ENCODE assay signal across 24 cellular contexts in the genomic region with DNA sequence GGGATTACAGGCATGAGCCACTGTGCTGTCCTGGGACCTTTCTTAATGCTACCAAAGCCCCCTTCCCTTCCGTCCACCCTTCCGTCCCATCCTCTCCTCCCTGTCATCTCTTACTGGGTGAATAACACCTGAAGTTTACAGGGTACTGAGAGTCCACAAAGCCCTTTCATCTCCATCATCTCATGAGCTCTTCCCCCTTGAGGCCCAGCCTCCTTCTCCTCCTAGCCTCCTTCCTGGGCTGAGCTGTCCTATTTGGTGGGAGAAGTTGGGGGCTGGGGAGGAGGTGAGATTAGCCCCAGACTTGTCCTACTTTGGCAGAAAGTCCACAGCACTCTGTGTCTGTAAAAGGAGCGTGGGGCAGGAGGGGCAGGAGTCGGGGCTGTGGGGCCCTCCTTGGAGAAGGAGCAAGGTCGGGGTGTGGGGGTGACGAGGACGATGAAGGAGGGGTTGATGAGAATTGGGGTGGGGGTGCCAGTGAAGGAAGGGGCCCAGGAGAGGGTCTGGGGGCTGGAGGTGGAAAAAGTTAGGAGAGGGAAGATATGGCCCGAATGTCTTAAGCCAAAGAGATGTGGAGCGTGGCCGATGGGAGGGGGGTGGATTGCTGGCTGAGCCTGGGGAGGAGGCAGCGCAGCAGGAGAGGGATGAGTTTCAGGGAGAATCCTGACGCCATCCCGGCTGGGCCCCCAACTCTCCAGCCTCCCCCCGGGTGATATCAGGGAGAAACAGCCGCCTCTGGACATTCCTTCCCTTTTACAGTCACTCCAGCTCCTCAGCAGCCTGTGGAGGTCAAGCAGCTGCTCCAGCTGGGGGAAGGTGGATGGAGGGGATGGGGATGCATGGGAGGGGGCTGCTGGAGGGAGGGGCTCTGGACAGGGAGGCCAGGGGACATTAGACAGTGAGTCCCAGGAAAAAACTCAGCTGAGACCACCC. TPM values are rescaled to one million over a fixed set of nuclear protein-coding genes. Genes with fewer than 3 reads are reported as not detected.
DNase-seq lines count a peak whose midpoint lies in the region; ATAC-seq and TF ChIP-seq lines count a peak whose summit lies in the region.
"Had no signal": no experiment of that assay in that cellular context is flagged by ENCODE, and none has a peak within 500 bp of the region (broad histone marks: within the 10 kb centered on the region; RNA-seq: fewer than 3 reads in every experiment).

No MANE protein-coding gene starts in this region.

- H3K27me3 ChIP-seq in ascending aorta (no peaks in the 10 kb centered on the region), gastroesophageal sphincter (no peaks in the 10 kb centered on the region), neural progenitor cell (peaks cover 5% of the 10 kb centered on the region), tibial artery (no peaks in the 10 kb centered on the region)
- H3K27me3 ChIP-seq: adrenal gland had no signal

- H3K27ac Mint-ChIP-seq in neural progenitor cell: no peak overlapping the region
- H3K27ac Mint-ChIP-seq: CD4-positive, CD25-positive, alpha-beta regulatory T cell had no signal

- no peaks in the 10 kb centered on the region for H4K20me1 ChIP-seq in neural progenitor cell (ENCODE audit: low read depth)

- H3K4me3 Mint-ChIP-seq in neural progenitor cell: peak overlapping the region; percentile 32
- H3K4me3 Mint-ChIP-seq: CD4-positive, CD25-positive, alpha-beta regulatory T cell had no signal

- TF ChIP-seq EP300 in gastroesophageal sphincter (IDR thresholded peaks at IDR 0.05): peak; percentile 47

- H3K9me3 ChIP-seq in ascending aorta (no peaks in the 10 kb centered on the region), gastroesophageal sphincter (peaks cover 0 to 4% (median 0%) of the 10 kb centered on the region in 3 donors), neural progenitor cell (ENCODE audit: low read depth) (no peaks in the 10 kb centered on the region), tibial artery (peaks cover 0 to 5% (median 0%) of the 10 kb centered on the region in 3 donors)
- H3K9me3 ChIP-seq: adrenal gland had no signal

- no peaks in the 10 kb centered on the region for H3K79me2 ChIP-seq in neural progenitor cell (ENCODE audit: low read depth)

- H3K36me3 Mint-ChIP-seq in neural progenitor cell: no peaks in the 10 kb centered on the region
- H3K36me3 Mint-ChIP-seq: CD4-positive, CD25-positive, alpha-beta regulatory T cell had no signal

- 21 to 28% methylated on average over 12 to 14 of the region's 15 CpGs for WGBS in gastroesophageal sphincter (ENCODE audit: low coverage in 1 of 2), 2 donors

- H3K9me3 Mint-ChIP-seq in neural progenitor cell: peaks cover 6% of the 10 kb centered on the region

- no peak overlapping the region for H2AFZ ChIP-seq in neural progenitor cell (replicated peaks)

- peaks cover 9% of the 10 kb centered on the region for H3K4me1 Mint-ChIP-seq in neural progenitor cell
- H3K4me1 Mint-ChIP-seq: CD4-positive, CD25-positive, alpha-beta regulatory T cell had no signal

- no peaks in the 10 kb centered on the region for H3K36me3 ChIP-seq in ascending aorta
- H3K36me3 ChIP-seq in gastroesophageal sphincter: no peaks in the 10 kb centered on the region
- no peaks in the 10 kb centered on the region for H3K36me3 ChIP-seq in neural progenitor cell
- H3K36me3 ChIP-seq in tibial artery: no peaks in the 10 kb centered on the region
- H3K36me3 ChIP-seq: adrenal gland had no signal

- peaks cover 4% of the 10 kb centered on the region for H3F3A ChIP-seq in neural progenitor cell (ENCODE audit: low read depth)

- intact Hi-C loops in ascending aorta (cut with DNase I) (loop anchor here (5.0 kb wide), 1 partner anchor 34 kb away; no protein-coding TSS in a partner anchor), tibial artery (cut with DNase I; ENCODE audit: low total_unique reads) (loop anchor here (5.0 kb wide), 1 partner anchor 34 kb away; no protein-coding TSS in a partner anchor)

- TF ChIP-seq CTCF in ascending aorta (IDR thresholded peaks at IDR 0.05) (no peak), gastroesophageal sphincter (IDR thresholded peaks at IDR 0.05) (no peak), neural progenitor cell (IDR thresholded peaks at IDR 0.05) (no peak), tibial artery (IDR thresholded peaks at IDR 0.05) (no peak)

- H3K27me3 Mint-ChIP-seq in neural progenitor cell (ENCODE audit: insufficient read depth, low read depth): peaks cover 6% of the 10 kb centered on the region

- peak; percentile 28 to 37 for TF ChIP-seq POLR2A in gastroesophageal sphincter (IDR thresholded peaks at IDR 0.05)

- DNase-seq in ascending aorta (ENCODE audit: low spot score in 2 of 2) (no peak), neural progenitor cell (ENCODE audit: low spot score) (no peak), tibial artery (peak in 1 of 2 donors; percentile 64), T-helper 9 cell (no peak)
- DNase-seq: activated CD4-positive, alpha-beta T cell treated with anti-CD3 and anti-CD28 coated beads for 48 hours; activated naive CD4-positive, alpha-beta T cell; activated T-cell treated with anti-CD3 and anti-CD28 coated beads, Interleukin-2, amount 50 U/mL, for 48 hours; adrenal gland; CD4-positive, CD25-positive, alpha-beta regulatory T cell; glutamatergic neuron; kidney glomerular epithelial cell; mesendoderm; NCI-H1092 treated with DMSO at 0.1 percent for 48 hours; NCI-H2029; NCI-H82; T-helper 2 cell had no signal

- H3K4me2 ChIP-seq in neural progenitor cell: no peak overlapping the region

- no peak overlapping the region for H3K4me3 ChIP-seq in ascending aorta
- H3K4me3 ChIP-seq in gastroesophageal sphincter: no peak overlapping the region
- H3K4me3 ChIP-seq in neural progenitor cell: no peak overlapping the region
- H3K4me3 ChIP-seq in tibial artery: no peak overlapping the region
- H3K4me3 ChIP-seq: adrenal gland had no signal

- H3K9ac ChIP-seq in neural progenitor cell: no peak overlapping the region

- H3K27ac ChIP-seq in ascending aorta (peak overlapping the region; percentile 38 to 88), gastroesophageal sphincter (peak overlapping the region; percentile 91 to 95 (median 92)), neural progenitor cell (no peak overlapping the region), tibial artery (peak overlapping the region; percentile 90 to 94)
- H3K27ac ChIP-seq: adrenal gland, RWPE1, VCaP had no signal

- ATAC-seq in gastroesophageal sphincter (peak; percentile 39), HG03457 (IDR thresholded peaks at IDR 0.05; ENCODE audit: unreplicated experiment) (no peak), GM18519 (IDR thresholded peaks at IDR 0.05; ENCODE audit: low FRiP score, unreplicated experiment) (no peak)
- ATAC-seq: HCT116, SK-N-SH treated with all-trans-retinoic acid at 6 μM for 48 hours had no signal

- H3K4me1 ChIP-seq in ascending aorta (peaks cover 23 to 42% of the 10 kb centered on the region in 2 donors), gastroesophageal sphincter (peaks cover 5 to 72% (median 13%) of the 10 kb centered on the region in 3 donors), neural progenitor cell (peaks cover 7% of the 10 kb centered on the region), tibial artery (peaks cover 5 to 59% (median 53%) of the 10 kb centered on the region in 4 donors)
- H3K4me1 ChIP-seq: adrenal gland had no signal

RNA-seq across cellular contexts. Expression of gene DES, which starts 9.8 kb away (rescaled TPM):
- total RNA-seq in ascending aorta: 182 TPM
- total RNA-seq in gastroesophageal sphincter: over 10,000 TPM; 10,852 to 31,720 (median 15,007) TPM
- 0.31 TPM in 1 of 2 replicates, not detected in the other for total RNA-seq in neural progenitor cell (ENCODE audit: low replicate concordance)
- total RNA-seq: bronchial epithelial cell; CD4-positive, CD25-positive, alpha-beta regulatory T cell had no signal

RNA-seq across cellular contexts. Expression of gene DNPEP, which starts 20.7 kb away (rescaled TPM):
- total RNA-seq in ascending aorta: 113 TPM
- 10 to 100 TPM; 37.8 to 76.9 (median 59.2) TPM for total RNA-seq in gastroesophageal sphincter
- total RNA-seq in neural progenitor cell (ENCODE audit: low replicate concordance): 36.6 and 120 TPM in 2 replicates

RNA-seq across cellular contexts. Expression of gene SPEG, which starts 26.3 kb away (rescaled TPM):
- total RNA-seq in ascending aorta (390 TPM), gastroesophageal sphincter (100 to 1,000 TPM in 3 of 4 donors, 10 to 100 TPM in 1; 90.2 to 307 (median 214) TPM), neural progenitor cell (ENCODE audit: low replicate concordance) (5.6 and 18.4 TPM in 2 replicates)

Comparison
In these comparisons a context has a peak if more than half of its experiments do, and no peak if none do; other contexts are left out.
1. RNA of gene DES, which starts 9.8 kb away (total RNA-seq): 10,852 to 31,720 TPM in gastroesophageal sphincter and 182 TPM in ascending aorta (single experiment); 0.31 TPM in neural progenitor cell; every median in the first group is over 100 times any median in the second.